ENCODE assay signal across 1 cellular context in the genomic region with DNA sequence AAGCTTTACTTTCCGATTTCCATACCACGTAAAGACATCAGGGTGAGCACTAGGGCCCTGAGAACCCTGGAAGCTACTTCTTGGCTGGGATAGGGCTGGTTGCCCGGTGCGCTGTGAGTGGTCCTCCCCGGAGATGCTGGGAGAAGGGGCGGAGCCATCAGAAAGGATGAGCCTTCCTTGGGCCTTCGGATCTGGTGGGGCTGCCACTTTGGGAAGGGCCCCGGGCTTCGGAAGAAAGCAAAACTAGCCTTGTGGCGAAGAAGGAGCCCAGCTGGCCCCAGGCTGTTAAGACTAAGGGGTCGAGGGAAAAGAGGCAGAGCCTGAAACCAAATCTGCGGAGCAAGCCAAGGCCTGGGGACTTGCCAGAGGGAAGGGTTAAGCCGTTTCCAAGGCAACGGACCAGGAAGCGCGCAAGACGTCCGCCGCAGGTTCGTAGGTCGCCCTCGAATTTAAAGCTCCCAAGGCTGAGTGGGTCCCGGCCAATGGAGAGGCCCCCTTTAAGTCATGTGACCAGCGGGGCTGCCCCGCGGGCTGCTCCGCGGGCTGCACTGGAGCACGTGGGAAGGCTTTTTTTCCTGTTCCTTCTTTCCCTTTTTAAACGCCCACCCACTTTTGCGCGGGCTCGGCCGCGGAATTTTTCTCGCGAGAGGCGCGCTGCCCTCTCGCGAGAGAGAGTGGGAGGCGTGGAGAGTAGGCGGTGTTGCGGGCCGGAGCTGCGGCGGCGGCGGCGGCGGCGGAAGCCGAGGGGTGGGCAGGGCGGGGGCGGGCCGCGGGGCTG.
TF ChIP-seq lines count a peak whose summit lies in the region.

No MANE protein-coding gene starts in this region.

TF ChIP-seq in K562, 482 proteins besides CTCF, POLR2A, EP300 and RAD21 (continued from another document and continues in another):
- TF ChIP-seq VEZF1 (CRISPR knock-in tag; IDR thresholded peaks at IDR 0.05) = no peak
- TF ChIP-seq SNIP1 (IDR thresholded peaks at IDR 0.05; ENCODE audit: low read depth) = peak; percentile 31; the same call in 1 of the 2 replicates
- no peak for TF ChIP-seq ZNF668 (CRISPR knock-in tag; IDR thresholded peaks at IDR 0.05)
- TF ChIP-seq HNRNPK (IDR thresholded peaks at IDR 0.05; ENCODE audit: low read depth, low read length, poor library complexity, severe bottlenecking) = no peak
- peak; percentile 89 for TF ChIP-seq MAX (CRISPR knock-in tag; IDR thresholded peaks at IDR 0.05)
- no peak for TF ChIP-seq FOXA3 (CRISPR knock-in tag; conservative IDR thresholded peaks at IDR 0.05 in 1 of 2, IDR thresholded peaks at IDR 0.05 in 1 of 2)
- TF ChIP-seq ZFP91 (CRISPR knock-in tag; IDR thresholded peaks at IDR 0.05) = no peak
- TF ChIP-seq RB1 (IDR thresholded peaks at IDR 0.05; ENCODE audit: low read depth) = peak; percentile 63; the same call in 1 of the 2 replicates
- no peak for TF ChIP-seq TRIM28 (IDR thresholded peaks at IDR 0.05)
- no peak for TF ChIP-seq RFX5 (IDR thresholded peaks at IDR 0.05; ENCODE audit: low read depth, low read length)
- TF ChIP-seq TCF7L2 (IDR thresholded peaks at IDR 0.05; ENCODE audit: low read depth, low read length) = no peak
- TF ChIP-seq TCF3 (CRISPR knock-in tag; IDR thresholded peaks at IDR 0.05) = no peak
- TF ChIP-seq ZNF212 (CRISPR knock-in tag; IDR thresholded peaks at IDR 0.05) = no peak
- TF ChIP-seq, protein P1, sequence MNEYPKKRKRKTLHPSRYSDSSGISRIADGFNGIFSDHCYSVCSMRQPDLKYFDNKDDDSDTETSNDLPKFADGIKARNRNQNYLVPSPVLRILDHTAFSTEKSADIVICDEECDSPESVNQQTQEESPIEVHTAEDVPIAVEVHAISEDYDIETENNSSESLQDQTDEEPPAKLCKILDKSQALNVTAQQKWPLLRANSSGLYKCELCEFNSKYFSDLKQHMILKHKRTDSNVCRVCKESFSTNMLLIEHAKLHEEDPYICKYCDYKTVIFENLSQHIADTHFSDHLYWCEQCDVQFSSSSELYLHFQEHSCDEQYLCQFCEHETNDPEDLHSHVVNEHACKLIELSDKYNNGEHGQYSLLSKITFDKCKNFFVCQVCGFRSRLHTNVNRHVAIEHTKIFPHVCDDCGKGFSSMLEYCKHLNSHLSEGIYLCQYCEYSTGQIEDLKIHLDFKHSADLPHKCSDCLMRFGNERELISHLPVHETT (CRISPR knock-in tag; conservative IDR thresholded peaks at IDR 0.05 in 1 of 2, IDR thresholded peaks at IDR 0.05 in 1 of 2) = peak in 1 of 2 experiments; percentile 49; a peak in 1 of 4 replicates
- TF ChIP-seq ZBTB34 (CRISPR knock-in tag; IDR thresholded peaks at IDR 0.05) = no peak
- no peak for TF ChIP-seq SP2 (IDR thresholded peaks at IDR 0.05; ENCODE audit: extremely low read depth, low read depth, low read length, poor library complexity, severe bottlenecking)
- TF ChIP-seq ZNF76 (CRISPR knock-in tag; IDR thresholded peaks at IDR 0.05; ENCODE audit: borderline replicate concordance) = no peak
- no peak for TF ChIP-seq ZNF830 (CRISPR knock-in tag; IDR thresholded peaks at IDR 0.05)
- TF ChIP-seq BRCA1 (IDR thresholded peaks at IDR 0.05) = no peak
- no peak for TF ChIP-seq BRCA1 (CRISPR knock-in tag; IDR thresholded peaks at IDR 0.05)
- TF ChIP-seq THRB (CRISPR knock-in tag; conservative IDR thresholded peaks at IDR 0.05) = no peak
- TF ChIP-seq FOXP1 (CRISPR knock-in tag; IDR thresholded peaks at IDR 0.05) = no peak; the same call in 1 of the 2 replicates
- TF ChIP-seq ZNF696 (CRISPR knock-in tag; conservative IDR thresholded peaks at IDR 0.05) = no peak
- no peak for TF ChIP-seq ZNF444 (CRISPR knock-in tag; IDR thresholded peaks at IDR 0.05)
- TF ChIP-seq ZNF12 (CRISPR knock-in tag; IDR thresholded peaks at IDR 0.05) = no peak
- no peak for TF ChIP-seq POLR3G (IDR thresholded peaks at IDR 0.05; ENCODE audit: extremely low read depth, insufficient read length, insufficient replicate concordance)
- no peak for TF ChIP-seq POLR2G (IDR thresholded peaks at IDR 0.05; ENCODE audit: low read depth, low read length)
- TF ChIP-seq, protein P2, sequence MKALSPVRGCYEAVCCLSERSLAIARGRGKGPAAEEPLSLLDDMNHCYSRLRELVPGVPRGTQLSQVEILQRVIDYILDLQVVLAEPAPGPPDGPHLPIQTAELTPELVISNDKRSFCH (CRISPR knock-in tag; IDR thresholded peaks at IDR 0.05) = no peak
- TF ChIP-seq, protein P2 (tag; IDR thresholded peaks at IDR 0.05) = peak; percentile 40; the same call in 1 of the 2 replicates
- peak; percentile 37; the same call in 1 of the 2 replicates for TF ChIP-seq TEAD4 (IDR thresholded peaks at IDR 0.05; ENCODE audit: low read length)
- no peak for TF ChIP-seq TEAD4 (CRISPR knock-in tag; IDR thresholded peaks at IDR 0.05; ENCODE audit: borderline replicate concordance)
- peak; percentile 51; the same call in 1 of the 2 replicates for TF ChIP-seq JUN (IDR thresholded peaks at IDR 0.05; ENCODE audit: borderline replicate concordance, low read depth, low read length)
- TF ChIP-seq JUN (CRISPR knock-in tag; IDR thresholded peaks at IDR 0.05; ENCODE audit: borderline replicate concordance) = no peak
- TF ChIP-seq REST (CRISPR knock-in tag; IDR thresholded peaks at IDR 0.05; ENCODE audit: low read depth) = no peak
- TF ChIP-seq, protein P3, sequence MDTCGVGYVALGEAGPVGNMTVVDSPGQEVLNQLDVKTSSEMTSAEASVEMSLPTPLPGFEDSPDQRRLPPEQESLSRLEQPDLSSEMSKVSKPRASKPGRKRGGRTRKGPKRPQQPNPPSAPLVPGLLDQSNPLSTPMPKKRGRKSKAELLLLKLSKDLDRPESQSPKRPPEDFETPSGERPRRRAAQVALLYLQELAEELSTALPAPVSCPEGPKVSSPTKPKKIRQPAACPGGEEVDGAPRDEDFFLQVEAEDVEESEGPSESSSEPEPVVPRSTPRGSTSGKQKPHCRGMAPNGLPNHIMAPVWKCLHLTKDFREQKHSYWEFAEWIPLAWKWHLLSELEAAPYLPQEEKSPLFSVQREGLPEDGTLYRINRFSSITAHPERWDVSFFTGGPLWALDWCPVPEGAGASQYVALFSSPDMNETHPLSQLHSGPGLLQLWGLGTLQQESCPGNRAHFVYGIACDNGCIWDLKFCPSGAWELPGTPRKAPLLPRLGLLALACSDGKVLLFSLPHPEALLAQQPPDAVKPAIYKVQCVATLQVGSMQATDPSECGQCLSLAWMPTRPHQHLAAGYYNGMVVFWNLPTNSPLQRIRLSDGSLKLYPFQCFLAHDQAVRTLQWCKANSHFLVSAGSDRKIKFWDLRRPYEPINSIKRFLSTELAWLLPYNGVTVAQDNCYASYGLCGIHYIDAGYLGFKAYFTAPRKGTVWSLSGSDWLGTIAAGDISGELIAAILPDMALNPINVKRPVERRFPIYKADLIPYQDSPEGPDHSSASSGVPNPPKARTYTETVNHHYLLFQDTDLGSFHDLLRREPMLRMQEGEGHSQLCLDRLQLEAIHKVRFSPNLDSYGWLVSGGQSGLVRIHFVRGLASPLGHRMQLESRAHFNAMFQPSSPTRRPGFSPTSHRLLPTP (IDR thresholded peaks at IDR 0.05; ENCODE audit: borderline replicate concordance, extremely low read depth, insufficient read length) = no peak
- peak; percentile 67; the same call in 1 of the 2 replicates for TF ChIP-seq NR2C2 (CRISPR knock-in tag; IDR thresholded peaks at IDR 0.05)
- peak; percentile 90 for TF ChIP-seq NR2C2 (tag; IDR thresholded peaks at IDR 0.05)
- no peak for TF ChIP-seq KDM5B (IDR thresholded peaks at IDR 0.05; ENCODE audit: insufficient replicate concordance, low read depth, low read length)
- no peak for TF ChIP-seq ZNF224 (CRISPR knock-in tag; IDR thresholded peaks at IDR 0.05)
- no peak for TF ChIP-seq HDAC8 (tag; IDR thresholded peaks at IDR 0.05)
- TF ChIP-seq ZNF75A (CRISPR knock-in tag; IDR thresholded peaks at IDR 0.05) = no peak
- TF ChIP-seq FOSL1 (tag; conservative IDR thresholded peaks at IDR 0.05) = no peak
- TF ChIP-seq, protein P4, sequence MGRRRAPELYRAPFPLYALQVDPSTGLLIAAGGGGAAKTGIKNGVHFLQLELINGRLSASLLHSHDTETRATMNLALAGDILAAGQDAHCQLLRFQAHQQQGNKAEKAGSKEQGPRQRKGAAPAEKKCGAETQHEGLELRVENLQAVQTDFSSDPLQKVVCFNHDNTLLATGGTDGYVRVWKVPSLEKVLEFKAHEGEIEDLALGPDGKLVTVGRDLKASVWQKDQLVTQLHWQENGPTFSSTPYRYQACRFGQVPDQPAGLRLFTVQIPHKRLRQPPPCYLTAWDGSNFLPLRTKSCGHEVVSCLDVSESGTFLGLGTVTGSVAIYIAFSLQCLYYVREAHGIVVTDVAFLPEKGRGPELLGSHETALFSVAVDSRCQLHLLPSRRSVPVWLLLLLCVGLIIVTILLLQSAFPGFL (CRISPR knock-in tag; IDR thresholded peaks at IDR 0.05) = no peak
- TF ChIP-seq ZNF282 (CRISPR knock-in tag; IDR thresholded peaks at IDR 0.05) = no peak
- no peak for TF ChIP-seq MCM3 (IDR thresholded peaks at IDR 0.05)
- no peak for TF ChIP-seq HMBOX1 (IDR thresholded peaks at IDR 0.05)
